Comparison of ENCODE assay signal across 8 cellular contexts in the genomic region with DNA sequence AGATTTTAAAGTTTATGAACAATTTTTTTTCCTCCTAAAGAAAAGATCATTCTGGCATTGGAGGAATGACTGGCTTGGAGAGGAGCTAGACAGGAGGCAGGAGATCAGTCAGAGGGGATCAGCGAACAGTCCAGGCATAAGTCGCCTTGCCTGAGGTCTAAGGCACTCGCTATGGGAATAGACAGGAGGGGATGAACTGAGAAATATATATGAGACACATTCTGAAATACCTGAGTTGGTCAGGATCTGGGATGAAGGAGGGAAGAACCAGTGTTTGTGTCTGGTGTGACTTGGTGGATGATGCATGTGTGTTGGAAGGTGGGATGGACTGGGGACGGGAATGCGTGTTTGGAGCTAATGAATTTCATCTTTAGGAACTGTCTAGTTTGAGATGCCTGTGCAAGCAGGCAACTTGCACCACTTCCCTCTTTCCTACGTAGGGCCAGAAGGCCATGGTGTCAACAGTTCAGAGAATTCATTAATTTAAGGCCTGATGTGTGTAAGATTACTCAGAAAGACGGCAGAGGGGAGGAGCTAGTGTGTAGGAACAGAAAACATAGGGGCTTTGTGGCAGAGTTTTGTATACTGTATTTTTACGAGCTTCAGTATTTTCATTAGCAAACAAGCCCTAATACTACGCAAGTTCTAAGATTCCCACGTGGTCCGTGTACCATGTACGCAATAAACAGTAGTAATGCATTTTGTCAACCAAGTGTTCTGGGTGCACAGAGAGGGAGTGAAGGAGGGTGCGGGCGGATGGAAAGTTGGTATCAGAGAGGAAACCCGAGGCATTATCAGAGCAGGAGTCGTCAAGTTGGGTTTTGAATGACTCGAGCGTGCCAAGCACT. TPM values are rescaled to one million over a fixed set of nuclear protein-coding genes. Genes with fewer than 3 reads are reported as not detected.
DNase-seq lines count a peak whose midpoint lies in the region; ATAC-seq and TF ChIP-seq lines count a peak whose summit lies in the region.

No MANE protein-coding gene starts in this region.

- POLR2A ChIA-PET in activated CD4-positive, alpha-beta memory T cell treated with anti-CD3 and anti-CD28 coated beads, Interleukin-2, amount 10 ng/mL, durations not matched to agents 7 days and 5 days (lab: Charles Lee) = interaction anchor here (0.9 to 3.0 kb wide), 17 partner anchors 11 to 1446 kb away, joined by 3 to 12 read pairs (median 4); a partner anchor contains a TSS

- H3K4me1 ChIP-seq in uterus = no peaks in the 10 kb centered on the region

- CTCF ChIA-PET in activated CD4-positive, alpha-beta memory T cell treated with anti-CD3 and anti-CD28 coated beads, Interleukin-2, amount 10 ng/mL, durations not matched to agents 7 days and 5 days (lab: Charles Lee) = interaction anchor here (1.0 to 1.6 kb wide), 4 partner anchors 14 to 521 kb away, joined by 4 to 7 read pairs (median 5); a partner anchor contains a TSS

- no peak for TF ChIP-seq POLR2A in uterus (IDR thresholded peaks at IDR 0.05)

- H3K27me3 Mint-ChIP-seq in activated CD4-positive, alpha-beta memory T cell treated with anti-CD3 and anti-CD28 coated beads, Interleukin-2, amount 10 ng/mL, durations not matched to agents 7 days and 5 days = no peaks in the 10 kb centered on the region
- no peaks in the 10 kb centered on the region for H3K27me3 Mint-ChIP-seq in neural crest cell (ENCODE audit: low read depth)

- intact Hi-C loops in uterus (cut with DNase I; ENCODE audit: low total_unique reads) = no loop called here

- peak overlapping the region; percentile 62 to 88 for H3K4me3 ChIP-seq in uterus

- H3K9me3 ChIP-seq in KOPT-K1 (ENCODE audit: insufficient read depth, low read length, poor library complexity, severe bottlenecking) (no peaks in the 10 kb centered on the region), uterus (no peaks in the 10 kb centered on the region)

- DNase-seq in activated CD4-positive, alpha-beta memory T cell treated with anti-CD3 and anti-CD28 coated beads, Interleukin-2, amount 10 ng/mL, durations not matched to agents 7 days and 5 days = no peak
- DNase-seq in neural crest cell (ENCODE audit: low read depth, low spot score) = no peak
- DNase-seq in uterus = no peak
- no peak for DNase-seq in HuH-7.5 (ENCODE audit: low spot score)

- H3K27me3 ChIP-seq in uterus = no peaks in the 10 kb centered on the region

- peaks cover 29% of the 10 kb centered on the region for H3K36me3 Mint-ChIP-seq in activated CD4-positive, alpha-beta memory T cell treated with anti-CD3 and anti-CD28 coated beads, Interleukin-2, amount 10 ng/mL, durations not matched to agents 7 days and 5 days (ENCODE audit: low read depth)
- no peaks in the 10 kb centered on the region for H3K36me3 Mint-ChIP-seq in neural crest cell (ENCODE audit: low read depth)

- peaks cover 35% of the 10 kb centered on the region for H3K36me3 ChIP-seq in KOPT-K1 (ENCODE audit: insufficient read depth, low read length)
- no peaks in the 10 kb centered on the region for H3K36me3 ChIP-seq in uterus

- H3K9me3 Mint-ChIP-seq in activated CD4-positive, alpha-beta memory T cell treated with anti-CD3 and anti-CD28 coated beads, Interleukin-2, amount 10 ng/mL, durations not matched to agents 7 days and 5 days = no peaks in the 10 kb centered on the region
- H3K9me3 Mint-ChIP-seq in neural crest cell = no peaks in the 10 kb centered on the region

- H3K27ac Mint-ChIP-seq in activated CD4-positive, alpha-beta memory T cell treated with anti-CD3 and anti-CD28 coated beads, Interleukin-2, amount 10 ng/mL, durations not matched to agents 7 days and 5 days = peak overlapping the region; percentile 92
- peak overlapping the region; percentile 28 for H3K27ac Mint-ChIP-seq in neural crest cell (ENCODE audit: unreplicated experiment)

- H3K27ac ChIP-seq in C4-2B (peak overlapping the region; percentile 88), KOPT-K1 (ENCODE audit: low read depth, low read length, poor library complexity, severe bottlenecking) (peak overlapping the region; percentile 76), uterus (peak overlapping the region; percentile 74 to 80)

- H3K4me3 Mint-ChIP-seq in activated CD4-positive, alpha-beta memory T cell treated with anti-CD3 and anti-CD28 coated beads, Interleukin-2, amount 10 ng/mL, durations not matched to agents 7 days and 5 days = peak overlapping the region; percentile 91
- H3K4me3 Mint-ChIP-seq in neural crest cell = peak overlapping the region; percentile 93

- TF ChIP-seq CTCF in C4-2B (conservative IDR thresholded peaks at IDR 0.05) (no peak; the same call in 1 of the 2 replicates), neural crest cell (conservative IDR thresholded peaks at IDR 0.05) (no peak), uterus (IDR thresholded peaks at IDR 0.05) (no peak)

- peaks cover 43% of the 10 kb centered on the region for H3K4me1 Mint-ChIP-seq in activated CD4-positive, alpha-beta memory T cell treated with anti-CD3 and anti-CD28 coated beads, Interleukin-2, amount 10 ng/mL, durations not matched to agents 7 days and 5 days
- peaks cover 22% of the 10 kb centered on the region for H3K4me1 Mint-ChIP-seq in neural crest cell

- ATAC-seq in GM21367 (IDR thresholded peaks at IDR 0.05; ENCODE audit: unreplicated experiment) (peak; percentile 12), esophagus mucosa (peak; percentile 11)

RNA-seq across cellular contexts. Expression of a gene that starts 0.8 kb away (rescaled TPM):
- 10 to 100 TPM; 26.0 to 29.0 TPM for total RNA-seq in activated CD4-positive, alpha-beta memory T cell treated with anti-CD3 and anti-CD28 coated beads, Interleukin-2, amount 10 ng/mL, durations not matched to agents 7 days and 5 days
- total RNA-seq in esophagus mucosa (8.2 TPM), neural crest cell (33.2 and 36.6 TPM in 2 replicates), uterus (10 to 100 TPM in 2 of 4 donors, 1 to 10 TPM in 2; 5.6 to 36.4 (median 15.9) TPM)
